In genomic region chr9:89494199-89494598, GRCh38 we compare ENCODE assay signal across 12 cellular contexts. TPM values are rescaled to one million over a fixed set of nuclear protein-coding genes. Genes with fewer than 3 reads are reported as not detected.
DNase-seq lines count a peak whose midpoint lies in the region; ATAC-seq and FAIRE-seq lines count a peak whose summit lies in the region.
"Had no signal": no experiment of that assay in that cellular context is flagged by ENCODE, and none has a peak within 500 bp of the region (broad histone marks: within the 10 kb centered on the region; RNA-seq: fewer than 3 reads in every experiment).

No MANE protein-coding gene starts in this region.

- ATAC-seq in activated T-helper 17 cell treated with anti-CD3 and anti-CD28 coated beads, Interleukin-2, amount 50 U/mL, for 72 hours (replicated peaks): no peak
- ATAC-seq in naive thymus-derived CD8-positive, alpha-beta T cell: no peak
- no peak for ATAC-seq in GM18873 (IDR thresholded peaks at IDR 0.05; ENCODE audit: low FRiP score, unreplicated experiment)
- ATAC-seq: A549 had no signal

- peak overlapping the region; percentile 98 for H3K4me3 Mint-ChIP-seq in activated T-helper 17 cell treated with anti-CD3 and anti-CD28 coated beads, Interleukin-2, amount 50 U/mL, for 72 hours
- H3K4me3 Mint-ChIP-seq in naive thymus-derived CD8-positive, alpha-beta T cell: peak overlapping the region; percentile 79 to 99 (median 98)

- H3K27me3 Mint-ChIP-seq in activated T-helper 17 cell treated with anti-CD3 and anti-CD28 coated beads, Interleukin-2, amount 50 U/mL, for 72 hours: no peaks in the 10 kb centered on the region
- H3K27me3 Mint-ChIP-seq in naive thymus-derived CD8-positive, alpha-beta T cell: no peaks in the 10 kb centered on the region

- peak; percentile 52 for FAIRE-seq in GM19239 (lab: Jason Lieb, UNC)
- FAIRE-seq: A549, astrocyte, endometrium had no signal

- POLR2A ChIA-PET in naive thymus-derived CD8-positive, alpha-beta T cell (lab: Charles Lee): interaction anchor here (0.8 to 3.4 kb wide), 2 partner anchors 11 to 30 kb away, joined by 4 to 23 read pairs; no protein-coding TSS in a partner anchor

- peaks cover 45% of the 10 kb centered on the region for H3K4me1 Mint-ChIP-seq in activated T-helper 17 cell treated with anti-CD3 and anti-CD28 coated beads, Interleukin-2, amount 50 U/mL, for 72 hours
- H3K4me1 Mint-ChIP-seq in naive thymus-derived CD8-positive, alpha-beta T cell: peaks cover 58 to 91% (median 89%) of the 10 kb centered on the region in 4 donors

- peak overlapping the region; percentile 80 for H3K27ac Mint-ChIP-seq in activated T-helper 17 cell treated with anti-CD3 and anti-CD28 coated beads, Interleukin-2, amount 50 U/mL, for 72 hours
- H3K27ac Mint-ChIP-seq in naive thymus-derived CD8-positive, alpha-beta T cell: peak overlapping the region; percentile 86 to 97 (median 94)

- DNase-seq in NCI-H748 (lab: John Stamatoyannopoulos, UW; ENCODE audit: unreplicated experiment): peak; percentile 16
- DNase-seq in NCI-H748 treated with DMSO at 0.1 percent for 48 hours (lab: John Stamatoyannopoulos, UW): no peak
- no peak for DNase-seq in GM19239 (ENCODE audit: insufficient read length, low spot score)
- DNase-seq in naive thymus-derived CD8-positive, alpha-beta T cell: no peak
- no peak for DNase-seq in mesenteric fat pad (ENCODE audit: low spot score)
- no peak for DNase-seq in A172 (ENCODE audit: low spot score)
- DNase-seq: uterus had no signal

- H3K9me3 Mint-ChIP-seq in activated T-helper 17 cell treated with anti-CD3 and anti-CD28 coated beads, Interleukin-2, amount 50 U/mL, for 72 hours: no peaks in the 10 kb centered on the region
- H3K9me3 Mint-ChIP-seq in naive thymus-derived CD8-positive, alpha-beta T cell: peaks cover 0 to 2% (median 0%) of the 10 kb centered on the region in 9 donors

- H3K36me3 Mint-ChIP-seq in activated T-helper 17 cell treated with anti-CD3 and anti-CD28 coated beads, Interleukin-2, amount 50 U/mL, for 72 hours (ENCODE audit: low read depth): peaks cover 73% of the 10 kb centered on the region
- H3K36me3 Mint-ChIP-seq in naive thymus-derived CD8-positive, alpha-beta T cell: peaks cover 0 to 23% (median 0%) of the 10 kb centered on the region in 3 donors

RNA-seq across cellular contexts. Expression of gene SEMA4D, which starts 3.7 kb away (rescaled TPM):
- 100 to 1,000 TPM; 167 to 263 TPM for total RNA-seq in activated T-helper 17 cell treated with anti-CD3 and anti-CD28 coated beads, Interleukin-2, amount 50 U/mL, for 72 hours
- total RNA-seq in naive thymus-derived CD8-positive, alpha-beta T cell: 100 to 1,000 TPM; 565 to 573 TPM
- 100 to 1,000 TPM; 154 to 359 (median 176) TPM for polyA plus RNA-seq in naive thymus-derived CD8-positive, alpha-beta T cell
- total RNA-seq in mesenteric fat pad: 16.9 TPM
- 5.1 and 11.1 TPM in 2 replicates for total RNA-seq in A172 (2014; rRNA removed; shearing (Covaris generic))
